In genomic region chr11:73316422-73316821, GRCh38 we compare ENCODE assay signal across 18 cellular contexts. TPM values are rescaled to one million over a fixed set of nuclear protein-coding genes. Genes with fewer than 3 reads are reported as not detected.
DNase-seq lines count a peak whose midpoint lies in the region; ATAC-seq and TF ChIP-seq lines count a peak whose summit lies in the region.
"Had no signal": no experiment of that assay in that cellular context is flagged by ENCODE, and none has a peak within 500 bp of the region (broad histone marks: within the 10 kb centered on the region; RNA-seq: fewer than 3 reads in every experiment).

No MANE protein-coding gene starts in this region.

- peak overlapping the region; percentile 90 for H3K27ac Mint-ChIP-seq in mesothelial cell of epicardium
- H3K27ac Mint-ChIP-seq: activated naive CD8-positive, alpha-beta T cell treated with anti-CD3 and anti-CD28 coated beads, Interleukin-2, amount 10 ng/mL, durations not matched to agents 7 days and 5 days; CD4-positive, CD25-positive, alpha-beta regulatory T cell; GM23338; naive thymus-derived CD8-positive, alpha-beta T cell had no signal

- H3K4me1 ChIP-seq in Panc1 (ENCODE audit: control insufficient read depth, insufficient read depth, low read length) (peaks cover 45% of the 10 kb centered on the region), subcutaneous abdominal adipose tissue (ENCODE audit: control insufficient read depth in 5 of 5, insufficient read depth in 5 of 5, low read length in 5 of 5) (peaks cover 23 to 94% (median 77%) of the 10 kb centered on the region in 5 donors), Karpas-422 (ENCODE audit: low read length) (no peaks in the 10 kb centered on the region)

- no peaks in the 10 kb centered on the region for H3K27me3 Mint-ChIP-seq in mesothelial cell of epicardium (ENCODE audit: low read depth)

- no peaks in the 10 kb centered on the region for H3K79me2 ChIP-seq in Karpas-422 (ENCODE audit: low read length)

- ATAC-seq in Panc1 (no peak), HG03139 (IDR thresholded peaks at IDR 0.05; ENCODE audit: unreplicated experiment) (no peak)
- ATAC-seq: GM23338; naive thymus-derived CD8-positive, alpha-beta T cell; sciatic nerve had no signal

- POLR2A ChIA-PET in Panc1 (lab: Charles Lee): no interaction called here

- TF ChIP-seq CTCF in Panc1 (IDR thresholded peaks at IDR 0.05) (no peak), mesothelial cell of epicardium (IDR thresholded peaks at IDR 0.05; ENCODE audit: unreplicated experiment) (no peak)

- H3K27me3 ChIP-seq in Panc1 (ENCODE audit: control insufficient read depth, insufficient read depth, low read length) (no peaks in the 10 kb centered on the region), subcutaneous abdominal adipose tissue (ENCODE audit: control insufficient read depth in 5 of 5, insufficient read depth in 4 of 5, low read length in 5 of 5) (no peaks in the 10 kb centered on the region), Karpas-422 (ENCODE audit: low read length) (no peaks in the 10 kb centered on the region)

- no peaks in the 10 kb centered on the region for H3K9me3 Mint-ChIP-seq in mesothelial cell of epicardium
- H3K9me3 Mint-ChIP-seq: activated naive CD8-positive, alpha-beta T cell treated with anti-CD3 and anti-CD28 coated beads, Interleukin-2, amount 10 ng/mL, durations not matched to agents 7 days and 5 days; CD4-positive, CD25-positive, alpha-beta regulatory T cell; GM23338; naive thymus-derived CD8-positive, alpha-beta T cell had no signal

- no peaks in the 10 kb centered on the region for H4K20me1 ChIP-seq in Karpas-422 (ENCODE audit: insufficient read depth, low read depth, low read length)

- H3K9me3 ChIP-seq in Panc1 (ENCODE audit: control insufficient read depth, insufficient read depth, low read depth, low read length) (no peaks in the 10 kb centered on the region), subcutaneous abdominal adipose tissue (ENCODE audit: control insufficient read depth in 5 of 5, low read length in 5 of 5) (no peaks in the 10 kb centered on the region), Karpas-422 (ENCODE audit: low read length) (no peaks in the 10 kb centered on the region)

- H3K4me3 ChIP-seq in Panc1 (ENCODE audit: low read depth in 2 of 2, low read length in 2 of 2): no peak overlapping the region
- peak overlapping the region in 1 of 5 donors; percentile 2 for H3K4me3 ChIP-seq in subcutaneous abdominal adipose tissue (ENCODE audit: low read depth in 1 of 5, low read length in 5 of 5)
- H3K4me3 ChIP-seq in Karpas-422 (ENCODE audit: low read length): no peak overlapping the region
- H3K4me3 ChIP-seq: GM23338 had no signal

- BruUV-seq in Panc1 (replicated peaks; lab: Mats Ljungman, UMichigan): TSS peak; percentile 47

- in situ Hi-C loops in Panc1 (cut with HindIII; ENCODE audit: low pct_unique_long_range_greater_than_20kb, low sequenced_read_pairs): no loop called here

- H2AFZ ChIP-seq in Karpas-422 (ENCODE audit: low read length): no peak overlapping the region
- H2AFZ ChIP-seq: GM23338 had no signal

- H3K36me3 Mint-ChIP-seq in mesothelial cell of epicardium: peaks cover 12% of the 10 kb centered on the region
- H3K36me3 Mint-ChIP-seq: activated naive CD8-positive, alpha-beta T cell treated with anti-CD3 and anti-CD28 coated beads, Interleukin-2, amount 10 ng/mL, durations not matched to agents 7 days and 5 days; CD4-positive, CD25-positive, alpha-beta regulatory T cell; naive thymus-derived CD8-positive, alpha-beta T cell had no signal

- H3K4me2 ChIP-seq in Karpas-422 (ENCODE audit: low read depth, low read length, poor library complexity, severe bottlenecking): no peak overlapping the region
- H3K4me2 ChIP-seq: GM23338 had no signal

- CTCF ChIA-PET in Panc1 (lab: Charles Lee): no interaction called here

- H3K4me3 Mint-ChIP-seq in mesothelial cell of epicardium: peak overlapping the region; percentile 35
- H3K4me3 Mint-ChIP-seq: activated naive CD8-positive, alpha-beta T cell treated with anti-CD3 and anti-CD28 coated beads, Interleukin-2, amount 10 ng/mL, durations not matched to agents 7 days and 5 days; CD4-positive, CD25-positive, alpha-beta regulatory T cell; GM23338; naive thymus-derived CD8-positive, alpha-beta T cell had no signal

- intact Hi-C loops in Panc1 (cut with micrococcal nuclease; ENCODE audit: unreplicated experiment): no loop called here

- H3K9me2 ChIP-seq in Karpas-422 (replicated peaks; ENCODE audit: insufficient read depth, low read length): no peaks in the 10 kb centered on the region

- no peak overlapping the region for H3K27ac ChIP-seq in Panc1 (ENCODE audit: low read length)
- H3K27ac ChIP-seq in cingulate gyrus (ENCODE audit: low read depth, low read length): peak overlapping the region; percentile 72
- H3K27ac ChIP-seq in subcutaneous abdominal adipose tissue (ENCODE audit: low read depth, low read length): peak overlapping the region; percentile 71
- H3K27ac ChIP-seq in Karpas-422 (ENCODE audit: low read length): no peak overlapping the region

- H3K36me3 ChIP-seq in Panc1 (ENCODE audit: control insufficient read depth, insufficient read depth, low read length) (no peaks in the 10 kb centered on the region), subcutaneous abdominal adipose tissue (ENCODE audit: control insufficient read depth in 5 of 5, insufficient read depth in 5 of 5, low read length in 5 of 5) (peaks cover 0 to 2% (median 0%) of the 10 kb centered on the region in 5 donors), Karpas-422 (ENCODE audit: insufficient read depth, low read length) (no peaks in the 10 kb centered on the region)

- no peak for DNase-seq in Panc1 (ENCODE audit: low read depth, low spot score)
- no peak for DNase-seq in mesothelial cell of epicardium (ENCODE audit: low spot score in 2 of 2, unreplicated experiment in 2 of 2)
- DNase-seq in Karpas-422: no peak
- no peak for DNase-seq in activated effector memory CD4-positive, alpha-beta T cell treated with Interleukin-2 at 50 U/mL for 16 hours
- no peak for DNase-seq in DMS114 treated with DMSO at 0.1 percent for 48 hours (lab: John Stamatoyannopoulos, UW; ENCODE audit: unreplicated experiment)
- DNase-seq: activated CD4-positive, alpha-beta T cell treated with anti-CD3 and anti-CD28 coated beads for 4 hours; activated naive CD8-positive, alpha-beta T cell treated with anti-CD3 and anti-CD28 coated beads, Interleukin-2, amount 10 ng/mL, durations not matched to agents 7 days and 5 days; activated T-cell treated with anti-CD3 and anti-CD28 coated beads for 4 hours; CD4-positive, CD25-positive, alpha-beta regulatory T cell; cerebellar nuclear complex; naive thymus-derived CD8-positive, alpha-beta T cell; NCI-H1092; stimulated activated CD4-positive, alpha-beta T cell treated with anti-CD3 and anti-CD28 coated beads, Interleukin-4, amount 100 ng/mL, for 24 hours had no signal

- H3K9ac ChIP-seq in subcutaneous abdominal adipose tissue (ENCODE audit: low read length in 5 of 5): peak overlapping the region in 2 of 5 donors; percentile 3 to 14
- H3K9ac ChIP-seq in Karpas-422 (ENCODE audit: low read length): no peak overlapping the region

- H3K4me1 Mint-ChIP-seq in mesothelial cell of epicardium: peaks cover 75% of the 10 kb centered on the region

RNA-seq across cellular contexts. Expression of gene ARHGEF17, which starts 8.3 kb away (rescaled TPM):
- 43.2 TPM for total RNA-seq in Panc1 (2021; ENCODE audit: unreplicated experiment)
- 52.5 TPM for polyA plus RNA-seq in Panc1 (2012; ENCODE audit: insufficient read length)
- 136 to 150 TPM (median 140 TPM) in 3 replicates for total RNA-seq in mesothelial cell of epicardium
- total RNA-seq in Karpas-422 (2014; rRNA removed; shearing (Covaris generic); ENCODE audit: low replicate concordance): 0.11 TPM in 1 of 2 replicates, not detected in the other
- total RNA-seq: activated naive CD8-positive, alpha-beta T cell treated with anti-CD3 and anti-CD28 coated beads, Interleukin-2, amount 10 ng/mL, durations not matched to agents 7 days and 5 days; naive thymus-derived CD8-positive, alpha-beta T cell had no signal
- polyA plus RNA-seq: CD4-positive, CD25-positive, alpha-beta regulatory T cell had no signal

RNA-seq across cellular contexts. Expression of gene P2RY6, which starts 44.3 kb away (rescaled TPM):
- total RNA-seq in Panc1 (2021; ENCODE audit: unreplicated experiment) (0.59 TPM), mesothelial cell of epicardium (0.36 to 0.51 TPM (median 0.45 TPM) in 3 replicates)
- 0.45 TPM for polyA plus RNA-seq in Panc1 (2012; ENCODE audit: insufficient read length)
- not detected in 2 replicates for total RNA-seq in Karpas-422 (2014; rRNA removed; shearing (Covaris generic); ENCODE audit: low replicate concordance)
- total RNA-seq: CD4-positive, CD25-positive, alpha-beta regulatory T cell; GM23338 had no signal
- polyA plus RNA-seq: CD4-positive, CD25-positive, alpha-beta regulatory T cell; GM23338; naive thymus-derived CD8-positive, alpha-beta T cell had no signal

RNA-seq across cellular contexts. Expression of gene RELT, which starts 59.8 kb away (rescaled TPM):
- 11.3 TPM for total RNA-seq in Panc1 (2021; ENCODE audit: unreplicated experiment)
- polyA plus RNA-seq in Panc1 (2012; ENCODE audit: insufficient read length): 5.9 TPM
- total RNA-seq in mesothelial cell of epicardium: 5.1 to 5.4 TPM (median 5.3 TPM) in 3 replicates
- 21.7 and 54.2 TPM in 2 replicates for total RNA-seq in Karpas-422 (2014; rRNA removed; shearing (Covaris generic); ENCODE audit: low replicate concordance)

Comparison
In these comparisons a context has a peak if more than half of its experiments do, and no peak if none do; other contexts are left out.
1. H3K27ac ChIP-seq: peak in cingulate gyrus (single experiment) and subcutaneous abdominal adipose tissue (single experiment); none in Panc1 (single experiment) and Karpas-422 (single experiment).
2. RNA of gene ARHGEF17, which starts 8.3 kb away (total RNA-seq): 136 to 150 TPM in mesothelial cell of epicardium and 43.2 TPM in Panc1 (single experiment); 0.11 TPM in Karpas-422; every median in the first group is over 10 times any median in the second.